Comparison of ENCODE assay signal across 11 cellular contexts in the genomic region with DNA sequence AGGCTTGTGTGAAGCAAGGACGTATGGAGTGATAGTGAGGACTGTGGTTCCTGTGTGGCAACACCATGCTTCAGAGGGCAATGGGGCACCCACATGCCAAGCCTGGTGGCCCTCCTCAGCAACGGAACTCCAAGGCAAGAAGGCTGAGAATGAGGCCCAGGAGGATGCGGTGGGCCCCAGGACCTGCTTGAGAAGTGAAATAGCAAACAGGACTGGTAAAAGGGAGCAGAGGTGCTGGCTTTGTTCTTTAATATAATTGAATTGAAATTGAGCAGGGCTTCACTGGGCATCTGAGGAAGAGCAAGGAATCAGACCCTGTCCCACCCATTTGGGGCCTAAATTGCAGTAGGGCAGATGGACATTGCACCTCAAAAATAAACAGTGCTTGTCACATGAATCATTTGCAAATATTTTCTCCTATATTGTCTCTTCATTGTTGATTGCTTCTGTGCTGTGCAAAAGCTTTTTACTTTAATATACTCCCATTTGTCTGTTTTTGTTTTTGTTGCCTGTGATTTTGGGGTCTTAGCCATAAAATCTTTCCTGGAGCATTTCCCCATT. TPM values are rescaled to one million over a fixed set of nuclear protein-coding genes. Genes with fewer than 3 reads are reported as not detected.
DNase-seq lines count a peak whose midpoint lies in the region; ATAC-seq and TF ChIP-seq lines count a peak whose summit lies in the region.
"Had no signal": no experiment of that assay in that cellular context is flagged by ENCODE, and none has a peak within 500 bp of the region (broad histone marks: within the 10 kb centered on the region; RNA-seq: fewer than 3 reads in every experiment).

No MANE protein-coding gene starts in this region.

- H3K36me3 ChIP-seq in PC-3 (ENCODE audit: low read depth, low read length) (no peaks in the 10 kb centered on the region), skeletal muscle satellite cell (ENCODE audit: insufficient read depth, low read length) (no peaks in the 10 kb centered on the region)

- H3K27me3 Mint-ChIP-seq in effector memory CD8-positive, alpha-beta T cell: no peaks in the 10 kb centered on the region

- DNase-seq in NCI-H1105 treated with DMSO at 0.1 percent for 48 hours (lab: John Stamatoyannopoulos, UW) (peak; percentile 3), NCI-H1105 (lab: John Stamatoyannopoulos, UW) (no peak), PC-3 (no peak), DMS53 (lab: John Stamatoyannopoulos, UW) (no peak), mucosa of gallbladder (ENCODE audit: low spot score) (no peak)
- DNase-seq in effector memory CD8-positive, alpha-beta T cell: no peak
- DNase-seq: cerebellar nuclear complex, MM.1S had no signal

- H3K36me3 Mint-ChIP-seq in effector memory CD8-positive, alpha-beta T cell (ENCODE audit: insufficient read depth): peaks cover 20% of the 10 kb centered on the region

- 0 out of 2 replicates have a peak overlapping the region, but pooled peaks have one; percentile 96 for H3K4me2 ChIP-seq in PC-3 (ENCODE audit: low read length)
- peak overlapping the region; percentile 95 for H3K4me2 ChIP-seq in skeletal muscle satellite cell (ENCODE audit: low read length)

- H3K27me3 ChIP-seq in PC-3 (ENCODE audit: low read length): no peaks in the 10 kb centered on the region
- H3K27me3 ChIP-seq in skeletal muscle satellite cell (ENCODE audit: control insufficient read depth, insufficient read depth, low read length): no peaks in the 10 kb centered on the region

- ATAC-seq in PC-3 (no peak), GM19324 (IDR thresholded peaks at IDR 0.05; ENCODE audit: low FRiP score, unreplicated experiment) (no peak)
- ATAC-seq in effector memory CD8-positive, alpha-beta T cell (replicated peaks): no peak

- peaks cover 6% of the 10 kb centered on the region for H3F3A ChIP-seq in PC-3 (ENCODE audit: low read length, unreplicated experiment)

- intact Hi-C loops in PC-3 (cut with micrococcal nuclease): loop anchor here (10.0 kb wide), 1 partner anchor 400 kb away; a partner anchor contains a TSS

- no peak overlapping the region for H3K4me3 ChIP-seq in PC-3 (ENCODE audit: low read length)
- no peak overlapping the region for H3K4me3 ChIP-seq in skeletal muscle satellite cell (ENCODE audit: low read length)

- no peak overlapping the region for H3K27ac ChIP-seq in PC-3 (ENCODE audit: low read length)
- H3K27ac ChIP-seq: parathyroid adenoma had no signal

- no peaks in the 10 kb centered on the region for H3K9me2 ChIP-seq in PC-3 (replicated peaks; ENCODE audit: low read length)

- H3K4me1 Mint-ChIP-seq in effector memory CD8-positive, alpha-beta T cell (ENCODE audit: low read depth in 2 of 2): peaks cover 7% of the 10 kb centered on the region in 2 donors

- no peak overlapping the region for H2AFZ ChIP-seq in PC-3 (ENCODE audit: low read length)
- H2AFZ ChIP-seq: parathyroid adenoma had no signal

- CTCF ChIA-PET in PC-3 (lab: Charles Lee): interaction anchor here (0.7 kb wide), 1 partner anchor 41 kb away, joined by 5 read pairs; no protein-coding TSS in a partner anchor

- TF ChIP-seq CTCF in PC-3 (conservative IDR thresholded peaks at IDR 0.05; ENCODE audit: low read depth, low read length): no peak

- peaks cover under 1% of the 10 kb centered on the region for H4K20me1 ChIP-seq in PC-3 (ENCODE audit: low read length)

- POLR2A ChIA-PET in PC-3 (lab: Charles Lee; ENCODE audit: unreplicated experiment): no interaction called here

- H3K79me2 ChIP-seq in PC-3 (ENCODE audit: low read length): peaks cover 36% of the 10 kb centered on the region

- H3K9ac ChIP-seq in PC-3 (ENCODE audit: low read length) (no peak overlapping the region), skeletal muscle satellite cell (ENCODE audit: low read depth, low read length) (peak overlapping the region; percentile 97)
- H3K9ac ChIP-seq: parathyroid adenoma had no signal

- H3K27ac Mint-ChIP-seq in effector memory CD8-positive, alpha-beta T cell: peak overlapping the region; percentile 80 to 90

- H3K9me3 ChIP-seq in PC-3 (ENCODE audit: low read length) (no peaks in the 10 kb centered on the region), skeletal muscle satellite cell (replicated peaks; ENCODE audit: low read length) (no peaks in the 10 kb centered on the region)

- H3K9me3 Mint-ChIP-seq in effector memory CD8-positive, alpha-beta T cell: no peaks in the 10 kb centered on the region

- no TSS peak for BruUV-seq in PC-3 (replicated peaks; lab: Mats Ljungman, UMichigan)

- H3K4me1 ChIP-seq in PC-3 (ENCODE audit: insufficient read depth, low read length) (peaks cover 12% of the 10 kb centered on the region), skeletal muscle satellite cell (ENCODE audit: control insufficient read depth, insufficient read depth, low read length) (peaks cover 17% of the 10 kb centered on the region)

- H3K4me3 Mint-ChIP-seq in effector memory CD8-positive, alpha-beta T cell: peak overlapping the region in 1 of 2 donors; percentile 80

RNA-seq across cellular contexts. Expression of a gene that starts 2.3 kb away (rescaled TPM):
- 10.6 and 12.4 TPM in 2 replicates for total RNA-seq in PC-3 (2014; rRNA removed)
- total RNA-seq in skeletal muscle satellite cell (2012; rRNA removed): 6.8 and 7.6 TPM in 2 replicates
- total RNA-seq in mucosa of gallbladder: 14.4 TPM

RNA-seq across cellular contexts. Expression of a gene that starts 3.2 kb away (rescaled TPM):
- total RNA-seq in PC-3 (2014; rRNA removed): 66.9 and 94.0 TPM in 2 replicates
- 22.6 and 24.5 TPM in 2 replicates for total RNA-seq in skeletal muscle satellite cell (2012; rRNA removed)
- 69.5 TPM for total RNA-seq in mucosa of gallbladder

RNA-seq across cellular contexts. Expression of a gene that starts 30.4 kb away (rescaled TPM):
- total RNA-seq in PC-3 (2014; rRNA removed) (3.7 TPM in 1 of 2 replicates, not detected in the other), mucosa of gallbladder (19.5 TPM)
- total RNA-seq in skeletal muscle satellite cell (2012; rRNA removed): 2.4 and 11.2 TPM in 2 replicates

RNA-seq across cellular contexts. Expression of a gene that starts 40.0 kb away (rescaled TPM):
- total RNA-seq in PC-3 (2014; rRNA removed) (169 and 172 TPM in 2 replicates), mucosa of gallbladder (81.6 TPM)
- total RNA-seq in skeletal muscle satellite cell (2012; rRNA removed): 102 and 164 TPM in 2 replicates

RNA-seq across cellular contexts. Expression of a gene that starts 44.9 kb away (rescaled TPM):
- total RNA-seq in PC-3 (2014; rRNA removed) (366 and 427 TPM in 2 replicates), mucosa of gallbladder (108 TPM)
- 60.3 and 68.2 TPM in 2 replicates for total RNA-seq in skeletal muscle satellite cell (2012; rRNA removed)
